In genomic region chr15:28098766-28099554, GRCh38 we compare ENCODE assay signal across 9 cellular contexts. TPM values are rescaled to one million over a fixed set of nuclear protein-coding genes. Genes with fewer than 3 reads are reported as not detected.
DNase-seq lines count a peak whose midpoint lies in the region; ATAC-seq and TF ChIP-seq lines count a peak whose summit lies in the region.
"Had no signal": no experiment of that assay in that cellular context is flagged by ENCODE, and none has a peak within 500 bp of the region (broad histone marks: within the 10 kb centered on the region; RNA-seq: fewer than 3 reads in every experiment).

TSS of gene OCA2 (minus strand) at chr15:28099315. CDS start at chr15:28081874, 17,441 bp downstream.

- TF ChIP-seq CTCF in BJ (IDR thresholded peaks at IDR 0.05; ENCODE audit: insufficient read depth, low read depth, low read length) (peak; percentile 41), KMS-11 (conservative IDR thresholded peaks at IDR 0.05; ENCODE audit: low read depth, low read length) (peak; percentile 54), cardiac fibroblast (IDR thresholded peaks at IDR 0.05; ENCODE audit: low read depth, low read length) (no peak)

- H2AFZ ChIP-seq in KMS-11 (ENCODE audit: low read depth): peak within 1 kb of the TSS; percentile 73

- CTCF ChIA-PET in BJ (lab: Yijun Ruan, JAX): interaction anchor here (0.6 to 2.2 kb wide), 10 partner anchors 10 to 79 kb away, joined by 3 to 9 read pairs (median 4); no protein-coding TSS in a partner anchor

- ATAC-seq in left colon (no peak), GM18873 (IDR thresholded peaks at IDR 0.05; ENCODE audit: low FRiP score, unreplicated experiment) (no peak)

- no peaks in the 10 kb centered on the region for H3K79me2 ChIP-seq in KMS-11 (ENCODE audit: insufficient read depth, low read depth)

- no peaks in the 10 kb centered on the region for H4K20me1 ChIP-seq in KMS-11 (ENCODE audit: insufficient read depth)

- H3K27me3 ChIP-seq in BJ (ENCODE audit: control insufficient read depth, insufficient read depth, low read length) (peaks cover 22% of the 10 kb centered on the region), KMS-11 (ENCODE audit: insufficient read depth, low read depth) (no peaks in the 10 kb centered on the region)

- 0 out of 2 replicates have a peak within 1 kb of the TSS, but pooled peaks have one; percentile 2 for H3K4me3 ChIP-seq in BJ (ENCODE audit: low read depth, low read length)
- H3K4me3 ChIP-seq in KMS-11 (IDR thresholded peaks at IDR 0.05; ENCODE audit: insufficient read depth, low read depth, low read length): no peak within 1 kb of the TSS
- no peak within 1 kb of the TSS for H3K4me3 ChIP-seq in cardiac fibroblast (replicated peaks in 1 of 2; ENCODE audit: low read depth in 2 of 2, low read length in 2 of 2)

- intact Hi-C loops in left colon (cut with DNase I, micrococcal nuclease): no loop called here

- POLR2A ChIA-PET in BJ (lab: Charles Lee): no interaction called here

- no peak within 1 kb of the TSS for H3K27ac ChIP-seq in KMS-11

- peaks cover 14% of the 10 kb centered on the region for H3K4me1 ChIP-seq in KMS-11 (ENCODE audit: low read depth, poor library complexity, severe bottlenecking)

- peak; percentile 9 for DNase-seq in BJ (ENCODE audit: low read depth)
- DNase-seq in T-helper 9 cell: peak; percentile 51
- DNase-seq in cardiac fibroblast (ENCODE audit: low read depth in 2 of 2): peak; percentile 17 to 35
- DNase-seq in left colon: peak; percentile 44 to 67
- peak; percentile 44 for DNase-seq in stimulated activated CD8-positive, alpha-beta memory T cell treated with anti-CD3 and anti-CD28 coated beads, Interleukin-4, amount 100 ng/mL, for 24 hours (ENCODE audit: low read depth)
- no peak for DNase-seq in cerebellum (ENCODE audit: low spot score)

- H3K9ac ChIP-seq in KMS-11: no peak within 1 kb of the TSS

- H3K36me3 ChIP-seq in BJ (ENCODE audit: control insufficient read depth, insufficient read depth, low read length): no peaks in the 10 kb centered on the region
- no peaks in the 10 kb centered on the region for H3K36me3 ChIP-seq in KMS-11 (ENCODE audit: insufficient read depth)

- H3K4me2 ChIP-seq in KMS-11: peak within 1 kb of the TSS; percentile 50

RNA-seq across cellular contexts. Expression of gene OCA2, which starts in this region (rescaled TPM):
- polyA plus RNA-seq in BJ (2011; rRNA removed): 0.02 and 0.04 TPM in 2 replicates
- not detected in 2 replicates for polyA minus RNA-seq in BJ (2011; rRNA and poly(A)+ RNA removed)
- under 1 TPM; 0.18 to 0.31 TPM for total RNA-seq in left colon
- 0.73 TPM for total RNA-seq in cerebellum
- total RNA-seq: lung microvascular endothelial cell had no signal

Comparison
In these comparisons a context has a peak if more than half of its experiments do, and no peak if none do; other contexts are left out.
1. Peak in DNase-seq and H3K4me3 ChIP-seq in BJ; RNA of the gene not detected or under 1 TPM.
2. Peak in DNase-seq in left colon; RNA of the gene not detected or under 1 TPM.